Comparison of ENCODE assay signal across 8 cellular contexts in genomic region chr20:47568019-47568418, GRCh38.
DNase-seq lines count a peak whose midpoint lies in the region; TF ChIP-seq lines count a peak whose summit lies in the region.

No MANE protein-coding gene starts in this region.

- H3K27ac ChIP-seq in CD4-positive, alpha-beta memory T cell (ENCODE audit: low read depth, low read length): no peak overlapping the region

- no peaks in the 10 kb centered on the region for H3K27me3 Mint-ChIP-seq in CD4-positive, alpha-beta memory T cell
- H3K27me3 Mint-ChIP-seq in brain: no peaks in the 10 kb centered on the region
- no peaks in the 10 kb centered on the region for H3K27me3 Mint-ChIP-seq in endothelial cell (ENCODE audit: unreplicated experiment)

- peaks cover 44% of the 10 kb centered on the region for H3K4me1 ChIP-seq in CD4-positive, alpha-beta memory T cell (ENCODE audit: insufficient read depth, low read length)

- no peak for TF ChIP-seq CTCF in brain (conservative IDR thresholded peaks at IDR 0.05)
- no peak for TF ChIP-seq CTCF in endothelial cell (IDR thresholded peaks at IDR 0.05; ENCODE audit: unreplicated experiment)

- H3K9me3 Mint-ChIP-seq in CD4-positive, alpha-beta memory T cell: peaks cover 0 to 7% (median 1%) of the 10 kb centered on the region in 8 donors
- H3K9me3 Mint-ChIP-seq in brain (peaks cover 13 to 43% (median 23%) of the 10 kb centered on the region in 5 experiments), endothelial cell (ENCODE audit: unreplicated experiment) (no peaks in the 10 kb centered on the region)

- CTCF ChIA-PET in CD4-positive, alpha-beta memory T cell (lab: Charles Lee; ENCODE audit: partially characterized antibody): no interaction called here

- H3K27ac Mint-ChIP-seq in CD4-positive, alpha-beta memory T cell: peak overlapping the region in 5 of 7 donors; percentile 24 to 83 (median 57)
- H3K27ac Mint-ChIP-seq in brain: peak overlapping the region in 3 of 5 experiments; percentile 8 to 85 (median 54)
- no peak overlapping the region for H3K27ac Mint-ChIP-seq in endothelial cell (ENCODE audit: unreplicated experiment)

- H3K4me1 Mint-ChIP-seq in CD4-positive, alpha-beta memory T cell: peaks cover 35 to 61% (median 44%) of the 10 kb centered on the region in 4 donors
- H3K4me1 Mint-ChIP-seq in brain (peaks cover 21% of the 10 kb centered on the region), endothelial cell (ENCODE audit: unreplicated experiment) (peaks cover 9% of the 10 kb centered on the region)

- no peaks in the 10 kb centered on the region for H3K9me3 ChIP-seq in CD4-positive, alpha-beta memory T cell (ENCODE audit: control insufficient read depth in 1 of 2, low read length in 2 of 2)

- POLR2A ChIA-PET in CD4-positive, alpha-beta memory T cell (lab: Charles Lee; ENCODE audit: partially characterized antibody): no interaction called here

- no peak overlapping the region for H3K4me3 ChIP-seq in CD4-positive, alpha-beta memory T cell (ENCODE audit: low read length in 2 of 2)

- intact Hi-C loops in CD4-positive, alpha-beta memory T cell (cut with micrococcal nuclease): no loop called here

- peaks cover 27 to 30% of the 10 kb centered on the region in 2 donors for H3K36me3 Mint-ChIP-seq in CD4-positive, alpha-beta memory T cell
- H3K36me3 Mint-ChIP-seq in brain (peaks cover 52% of the 10 kb centered on the region), endothelial cell (ENCODE audit: low read depth, unreplicated experiment) (peaks cover 24% of the 10 kb centered on the region)

- no peaks in the 10 kb centered on the region for H3K36me3 ChIP-seq in CD4-positive, alpha-beta memory T cell (ENCODE audit: insufficient read depth, low read length)

- no peaks in the 10 kb centered on the region for H3K27me3 ChIP-seq in CD4-positive, alpha-beta memory T cell (ENCODE audit: insufficient read depth, low read length)

- peak overlapping the region in 1 of 8 donors; percentile 25 for H3K4me3 Mint-ChIP-seq in CD4-positive, alpha-beta memory T cell
- H3K4me3 Mint-ChIP-seq in brain: no peak overlapping the region
- H3K4me3 Mint-ChIP-seq in endothelial cell (ENCODE audit: unreplicated experiment): no peak overlapping the region

- no peak for DNase-seq in CD4-positive, alpha-beta memory T cell
- DNase-seq in NCI-H146 (lab: John Stamatoyannopoulos, UW) (peak; percentile 52), mucosa of gallbladder (ENCODE audit: low spot score) (peak; percentile 65), endothelial cell (ENCODE audit: low spot score) (no peak), activated gamma-delta T cell (lab: John Stamatoyannopoulos, UW) (no peak)
- DNase-seq in stimulated activated CD4-positive, alpha-beta T cell treated with anti-CD3 and anti-CD28 coated beads, Interleukin-1b, Interleukin-23, amount 100 ng/mL, for 48 hours: no peak
- no peak for DNase-seq in stimulated activated CD4-positive, alpha-beta T cell treated with anti-CD3 and anti-CD28 coated beads, Interleukin-4, amount 100 ng/mL, for 24 hours

Comparison
In these comparisons a context has a peak if more than half of its experiments do, and no peak if none do; other contexts are left out.
1. DNase-seq: peak in NCI-H146 (single experiment) and mucosa of gallbladder (single experiment); none in CD4-positive, alpha-beta memory T cell (0 of 5), endothelial cell (single experiment), stimulated activated CD4-positive, alpha-beta T cell treated with anti-CD3 and anti-CD28 coated beads, Interleukin-1b, Interleukin-23, amount 100 ng/mL, for 48 hours (single experiment), activated gamma-delta T cell (single experiment) and stimulated activated CD4-positive, alpha-beta T cell treated with anti-CD3 and anti-CD28 coated beads, Interleukin-4, amount 100 ng/mL, for 24 hours (single experiment).